In the genomic region with DNA sequence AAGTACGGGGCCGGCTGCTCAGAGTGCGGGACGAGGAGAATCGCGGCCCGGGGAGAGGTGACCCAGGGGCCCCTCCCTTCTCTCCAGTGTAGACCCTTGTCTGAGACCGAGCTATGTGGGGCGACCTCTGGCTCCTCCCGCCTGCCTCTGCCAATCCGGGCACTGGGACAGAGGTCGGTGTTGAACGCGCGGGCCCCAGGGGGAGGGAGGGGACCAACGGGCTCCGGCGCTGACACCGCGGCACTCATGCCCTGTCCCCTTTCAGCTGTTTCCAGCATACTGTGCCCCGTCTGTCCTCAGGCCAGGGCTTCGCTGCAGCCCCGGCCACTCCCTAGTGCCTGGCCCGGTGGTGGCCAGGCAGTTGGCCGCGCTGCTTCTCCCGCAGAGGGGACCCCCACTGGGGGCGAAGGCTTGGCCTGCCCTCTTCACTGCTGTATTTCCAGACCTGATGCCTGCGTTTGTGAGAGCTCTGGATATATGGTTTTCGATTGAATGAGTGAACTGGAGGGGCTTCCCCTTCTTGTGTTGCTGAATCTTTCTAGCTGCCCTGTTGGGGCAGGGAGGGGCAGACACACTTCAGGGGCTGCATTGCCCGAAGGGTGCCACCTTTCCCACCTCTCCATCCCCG, we compare ENCODE assay signal across 8 cellular contexts. TPM values are rescaled to one million over a fixed set of nuclear protein-coding genes. Genes with fewer than 3 reads are reported as not detected.
DNase-seq lines count a peak whose midpoint lies in the region; ATAC-seq and TF ChIP-seq lines count a peak whose summit lies in the region.

No MANE protein-coding gene starts in this region.

- peaks cover under 1 to 9% (median 4%) of the 10 kb centered on the region in 7 donors for H3K9me3 Mint-ChIP-seq in CD14-positive monocyte
- H3K9me3 Mint-ChIP-seq in T-helper 2 cell treated with Interferon-gamma antibody and Interleukin-4, amounts not matched to agents 5 μg/mL and 100 μg/mL, for 36 hours: no peaks in the 10 kb centered on the region
- no peaks in the 10 kb centered on the region for H3K9me3 Mint-ChIP-seq in immature natural killer cell

- H3K27me3 Mint-ChIP-seq in CD14-positive monocyte (ENCODE audit: low read depth in 3 of 3): peaks cover 0 to 2% (median 0%) of the 10 kb centered on the region in 3 donors
- no peaks in the 10 kb centered on the region for H3K27me3 Mint-ChIP-seq in T-helper 2 cell treated with Interferon-gamma antibody and Interleukin-4, amounts not matched to agents 5 μg/mL and 100 μg/mL, for 36 hours (ENCODE audit: low read depth)
- peaks cover 5 to 14% (median 13%) of the 10 kb centered on the region in 3 donors for H3K27me3 Mint-ChIP-seq in immature natural killer cell (ENCODE audit: low read depth in 3 of 3)

- intact Hi-C loops in CD14-positive monocyte (cut with micrococcal nuclease): loop anchor here in 1 of 2 donors (10.0 kb wide), 1 partner anchor 393 kb away; no protein-coding TSS in a partner anchor

- in situ Hi-C loops in T47D (cut with HindIII; ENCODE audit: low pct_unique_long_range_greater_than_20kb, low sequenced_read_pairs): no loop called here

- TF ChIP-seq CTCF in CD14-positive monocyte (IDR thresholded peaks at IDR 0.05): no peak

- ATAC-seq in GM19395 (IDR thresholded peaks at IDR 0.05; ENCODE audit: unreplicated experiment) (peak; percentile 44), HG03520 (IDR thresholded peaks at IDR 0.05; ENCODE audit: unreplicated experiment) (peak; percentile 25)

- H3K4me1 Mint-ChIP-seq in CD14-positive monocyte (peaks cover 42% of the 10 kb centered on the region), immature natural killer cell (peaks cover 56 to 67% of the 10 kb centered on the region in 2 donors)
- peaks cover 34% of the 10 kb centered on the region for H3K4me1 Mint-ChIP-seq in T-helper 2 cell treated with Interferon-gamma antibody and Interleukin-4, amounts not matched to agents 5 μg/mL and 100 μg/mL, for 36 hours (ENCODE audit: low read depth)

- peak overlapping the region; percentile 98 to 99 for H3K4me3 Mint-ChIP-seq in CD14-positive monocyte
- H3K4me3 Mint-ChIP-seq in T-helper 2 cell treated with Interferon-gamma antibody and Interleukin-4, amounts not matched to agents 5 μg/mL and 100 μg/mL, for 36 hours: peak overlapping the region; percentile 100
- peak overlapping the region; percentile 97 to 99 (median 98) for H3K4me3 Mint-ChIP-seq in immature natural killer cell

- H3K36me3 Mint-ChIP-seq in CD14-positive monocyte (peaks cover 38 to 46% of the 10 kb centered on the region in 2 donors), immature natural killer cell (peaks cover 20 to 34% (median 26%) of the 10 kb centered on the region in 3 donors)
- H3K36me3 Mint-ChIP-seq in T-helper 2 cell treated with Interferon-gamma antibody and Interleukin-4, amounts not matched to agents 5 μg/mL and 100 μg/mL, for 36 hours (ENCODE audit: low read depth): peaks cover 36% of the 10 kb centered on the region

- DNase-seq in CD14-positive monocyte (ENCODE audit: low spot score) (no peak), T47D (ENCODE audit: low read depth in 1 of 2, low spot score in 1 of 2) (peak; percentile 46 to 59), immature natural killer cell (peak; percentile 29 to 32 (median 29)), NCI-H2107 treated with DMSO at 0.1 percent for 48 hours (lab: John Stamatoyannopoulos, UW; ENCODE audit: unreplicated experiment) (no peak)
- DNase-seq in T-helper 2 cell treated with Interferon-gamma antibody and Interleukin-4, amounts not matched to agents 5 μg/mL and 100 μg/mL, for 36 hours (ENCODE audit: low spot score): peak; percentile 47
- peak; percentile 6 to 23 for DNase-seq in stimulated activated CD4-positive, alpha-beta T cell treated with anti-CD3 and anti-CD28 coated beads, Interleukin-15, amount 100 ng/mL, for 1 hour (ENCODE audit: low read depth in 1 of 2, low spot score in 1 of 2)

- H3K27ac Mint-ChIP-seq in CD14-positive monocyte (peak overlapping the region; percentile 97 to 99 (median 97)), immature natural killer cell (peak overlapping the region; percentile 91 to 98 (median 96))
- peak overlapping the region; percentile 97 for H3K27ac Mint-ChIP-seq in T-helper 2 cell treated with Interferon-gamma antibody and Interleukin-4, amounts not matched to agents 5 μg/mL and 100 μg/mL, for 36 hours

RNA-seq across cellular contexts. Expression of gene DBI, which starts 0.8 kb away (rescaled TPM):
- polyA plus RNA-seq in CD14-positive monocyte (100 to 1,000 TPM; 398 to 436 TPM), immature natural killer cell (100 to 1,000 TPM; 641 to 788 (median 730) TPM)

RNA-seq across cellular contexts. Expression of gene C2orf76, which starts 1.0 kb away (rescaled TPM):
- polyA plus RNA-seq in CD14-positive monocyte: 10 to 100 TPM; 31.0 to 32.5 TPM
- 10 to 100 TPM; 33.2 to 49.3 (median 47.5) TPM for polyA plus RNA-seq in immature natural killer cell

Comparison
In these comparisons a context has a peak if more than half of its experiments do, and no peak if none do; other contexts are left out.
1. DNase-seq: peak in T-helper 2 cell treated with Interferon-gamma antibody and Interleukin-4, amounts not matched to agents 5 μg/mL and 100 μg/mL, for 36 hours (single experiment), T47D (2 of 2), immature natural killer cell (3 of 3) and stimulated activated CD4-positive, alpha-beta T cell treated with anti-CD3 and anti-CD28 coated beads, Interleukin-15, amount 100 ng/mL, for 1 hour (2 of 2); none in CD14-positive monocyte (single experiment) and NCI-H2107 treated with DMSO at 0.1 percent for 48 hours (single experiment).
2. Peak in every context shown above with its lines, with median percentiles within 50 percentile points of each other: H3K27ac Mint-ChIP-seq and H3K4me3 Mint-ChIP-seq.